13 cellular contexts compared by ENCODE assay signal in the genomic region with DNA sequence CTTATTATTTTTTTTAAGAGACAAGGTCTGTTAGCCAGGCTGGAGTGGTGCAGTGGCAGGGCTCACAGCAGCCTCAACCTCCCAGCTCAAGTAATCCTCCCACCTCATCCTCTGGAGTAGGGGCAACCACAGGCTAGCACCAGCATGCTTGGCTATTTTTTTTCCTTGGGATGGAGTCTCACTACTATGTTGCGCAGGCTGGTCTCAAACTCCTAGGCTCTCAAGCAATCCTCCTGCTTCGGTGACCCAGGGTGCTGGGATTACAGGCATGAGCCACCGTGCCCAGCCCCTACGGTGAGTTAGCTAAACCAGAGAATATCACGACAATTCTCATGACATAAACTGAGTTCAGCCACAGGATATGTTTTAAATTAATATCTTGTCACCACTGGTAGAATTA. TPM values are rescaled to one million over a fixed set of nuclear protein-coding genes. Genes with fewer than 3 reads are reported as not detected.
DNase-seq lines count a peak whose midpoint lies in the region; ATAC-seq, FAIRE-seq and TF ChIP-seq lines count a peak whose summit lies in the region.
"Had no signal": no experiment of that assay in that cellular context is flagged by ENCODE, and none has a peak within 500 bp of the region (broad histone marks: within the 10 kb centered on the region; RNA-seq: fewer than 3 reads in every experiment).

No MANE protein-coding gene starts in this region.

- no peak for DNase-seq in AG10803 (ENCODE audit: low read depth)
- DNase-seq in H54 (ENCODE audit: insufficient read length, low spot score) = no peak
- no peak for DNase-seq in activated naive CD8-positive, alpha-beta T cell treated with anti-CD3 and anti-CD28 coated beads, Interleukin-2, amount 10 ng/mL, durations not matched to agents 7 days and 5 days
- no peak for DNase-seq in lower lobe of right lung
- DNase-seq in HCEC 1CT = no peak
- no peak for DNase-seq in SW 1271 (lab: John Stamatoyannopoulos, UW)
- DNase-seq: activated CD4-positive, alpha-beta memory T cell treated with anti-CD3 and anti-CD28 coated beads for 36 hours; central memory CD4-positive, alpha-beta T cell; heart right ventricle; NCI-H2107; SHP77 treated with DMSO at 0.1 percent for 48 hours had no signal

- no peaks in the 10 kb centered on the region for H3K27me3 ChIP-seq in lower lobe of right lung (ENCODE audit: low read depth)
- H3K27me3 ChIP-seq: heart right ventricle had no signal

- ATAC-seq in activated naive CD8-positive, alpha-beta T cell treated with anti-CD3 and anti-CD28 coated beads, Interleukin-2, amount 10 ng/mL, durations not matched to agents 7 days and 5 days (ENCODE audit: low read depth) = no peak
- ATAC-seq in lower lobe of right lung (no peak), HG02885 (IDR thresholded peaks at IDR 0.05; ENCODE audit: poor library complexity, unreplicated experiment) (no peak), GM18873 (IDR thresholded peaks at IDR 0.05; ENCODE audit: low FRiP score, unreplicated experiment) (no peak)
- ATAC-seq: heart right ventricle had no signal

- POLR2A ChIA-PET in activated naive CD8-positive, alpha-beta T cell treated with anti-CD3 and anti-CD28 coated beads, Interleukin-2, amount 10 ng/mL, durations not matched to agents 7 days and 5 days (lab: Charles Lee) = interaction anchor here (1.4 to 2.3 kb wide), 2 partner anchors 9 to 68 kb away, joined by 5 to 7 read pairs; no protein-coding TSS in a partner anchor

- H3K36me3 ChIP-seq in lower lobe of right lung = no peaks in the 10 kb centered on the region

- intact Hi-C loops in lower lobe of right lung (cut with DNase I) = no loop called here

- H3K4me1 ChIP-seq in lower lobe of right lung = peaks cover 22% of the 10 kb centered on the region

- peaks cover 3% of the 10 kb centered on the region for H3K36me3 Mint-ChIP-seq in activated naive CD8-positive, alpha-beta T cell treated with anti-CD3 and anti-CD28 coated beads, Interleukin-2, amount 10 ng/mL, durations not matched to agents 7 days and 5 days
- H3K36me3 Mint-ChIP-seq: activated CD4-positive, alpha-beta memory T cell treated with anti-CD3 and anti-CD28 coated beads for 36 hours had no signal

- no peaks in the 10 kb centered on the region for H3K9me3 Mint-ChIP-seq in activated naive CD8-positive, alpha-beta T cell treated with anti-CD3 and anti-CD28 coated beads, Interleukin-2, amount 10 ng/mL, durations not matched to agents 7 days and 5 days
- H3K9me3 Mint-ChIP-seq: activated CD4-positive, alpha-beta memory T cell treated with anti-CD3 and anti-CD28 coated beads for 36 hours had no signal

- H3K27ac ChIP-seq in lower lobe of right lung = no peak overlapping the region
- H3K27ac ChIP-seq: heart right ventricle had no signal

- FAIRE-seq in H54 (lab: Jason Lieb, UNC) = peak; percentile 27

- peak overlapping the region; percentile 80 for H3K4me3 ChIP-seq in AG10803 (ENCODE audit: low read length)
- H3K4me3 ChIP-seq in lower lobe of right lung = peak overlapping the region; percentile 97

- H3K4me3 Mint-ChIP-seq in activated naive CD8-positive, alpha-beta T cell treated with anti-CD3 and anti-CD28 coated beads, Interleukin-2, amount 10 ng/mL, durations not matched to agents 7 days and 5 days = peak overlapping the region; percentile 97

- no peak overlapping the region for H3K27ac Mint-ChIP-seq in activated naive CD8-positive, alpha-beta T cell treated with anti-CD3 and anti-CD28 coated beads, Interleukin-2, amount 10 ng/mL, durations not matched to agents 7 days and 5 days

- peaks cover 36% of the 10 kb centered on the region for H3K4me1 Mint-ChIP-seq in activated naive CD8-positive, alpha-beta T cell treated with anti-CD3 and anti-CD28 coated beads, Interleukin-2, amount 10 ng/mL, durations not matched to agents 7 days and 5 days

- no peak for TF ChIP-seq POLR2A in H54 (IDR thresholded peaks at IDR 0.05; ENCODE audit: low read depth, low read length)

- no peaks in the 10 kb centered on the region for H3K27me3 Mint-ChIP-seq in activated naive CD8-positive, alpha-beta T cell treated with anti-CD3 and anti-CD28 coated beads, Interleukin-2, amount 10 ng/mL, durations not matched to agents 7 days and 5 days
- H3K27me3 Mint-ChIP-seq: activated CD4-positive, alpha-beta memory T cell treated with anti-CD3 and anti-CD28 coated beads for 36 hours had no signal

- H3K9me3 ChIP-seq in lower lobe of right lung = no peaks in the 10 kb centered on the region
- H3K9me3 ChIP-seq: heart right ventricle had no signal

- TF ChIP-seq CTCF in AG10803 (conservative IDR thresholded peaks at IDR 0.05; ENCODE audit: low read length) (no peak), lower lobe of right lung (IDR thresholded peaks at IDR 0.05) (no peak)

RNA-seq across cellular contexts. Expression of gene DCUN1D1, which starts 2.0 kb away (rescaled TPM):
- total RNA-seq in activated naive CD8-positive, alpha-beta T cell treated with anti-CD3 and anti-CD28 coated beads, Interleukin-2, amount 10 ng/mL, durations not matched to agents 7 days and 5 days = 10 to 100 TPM; 68.2 to 69.7 TPM
- total RNA-seq in lower lobe of right lung = 53.2 TPM
